In the genomic region with DNA sequence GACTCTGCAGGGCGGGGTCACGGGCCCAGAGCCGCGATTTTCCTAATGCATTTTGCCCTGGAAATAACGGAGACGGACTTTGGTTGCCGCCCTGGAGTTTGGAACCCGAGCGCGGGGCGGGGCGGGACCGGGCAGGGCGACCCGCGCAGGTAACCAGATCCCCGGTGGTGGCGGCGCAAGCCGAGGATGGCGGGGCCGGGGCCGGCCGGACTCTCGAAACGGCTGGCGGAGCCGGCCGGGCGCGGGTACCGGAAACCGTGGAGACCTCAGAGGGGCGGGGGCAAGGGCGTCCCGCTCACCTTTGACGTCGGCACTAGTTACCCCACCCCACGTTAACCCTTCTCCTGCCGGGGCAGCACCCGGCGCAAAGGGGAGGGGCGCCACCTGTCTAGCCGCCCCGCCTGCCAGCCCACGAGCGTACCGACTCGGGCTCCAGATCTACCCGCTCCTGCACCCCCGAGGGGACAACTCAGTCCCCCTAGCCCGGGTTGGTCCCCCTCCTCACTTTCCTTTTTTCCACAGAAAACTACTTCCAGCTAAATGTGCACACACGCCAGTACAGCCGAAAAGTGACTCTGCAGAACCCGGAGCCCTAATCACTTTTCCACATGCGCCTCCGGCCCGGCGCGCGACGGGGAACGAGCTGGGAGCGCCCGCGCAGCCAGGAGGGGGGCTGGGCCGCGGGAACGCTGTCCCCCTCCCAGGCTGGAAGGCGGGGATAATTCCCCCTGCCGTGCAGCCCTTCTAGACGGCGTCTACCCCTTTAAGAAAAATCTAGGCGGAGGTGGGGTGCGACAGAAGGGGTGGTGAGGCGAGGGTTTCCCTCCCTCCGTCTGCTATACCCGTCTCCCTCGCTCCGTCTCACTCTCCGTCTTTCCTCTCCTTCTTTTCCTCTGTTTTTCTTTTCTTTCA, we compare ENCODE assay signal across 8 cellular contexts. TPM values are rescaled to one million over a fixed set of nuclear protein-coding genes. Genes with fewer than 3 reads are reported as not detected.
A peak's percentile ranks its signal among the peaks of the same experiment; 100 is the strongest.
DNase-seq lines count a peak whose midpoint lies in the region; ATAC-seq and TF ChIP-seq lines count a peak whose summit lies in the region.

No MANE protein-coding gene starts in this region.

- peaks cover 40% of the 10 kb centered on the region for H3K4me1 Mint-ChIP-seq in activated T-cell treated with anti-CD3 and anti-CD28 coated beads, Interleukin-2, amount 50 U/mL, for 4 hours (ENCODE audit: low read depth)
- H3K4me1 Mint-ChIP-seq in endothelial cell (ENCODE audit: unreplicated experiment) (peaks cover 34% of the 10 kb centered on the region), naive B cell (peaks cover 28 to 48% (median 42%) of the 10 kb centered on the region in 3 donors)

- H3K36me3 Mint-ChIP-seq in activated T-cell treated with anti-CD3 and anti-CD28 coated beads, Interleukin-2, amount 50 U/mL, for 4 hours (ENCODE audit: insufficient read depth) = no peaks in the 10 kb centered on the region
- H3K36me3 Mint-ChIP-seq in endothelial cell (ENCODE audit: low read depth, unreplicated experiment) (peaks cover 3% of the 10 kb centered on the region), naive B cell (peaks cover 0 to 17% of the 10 kb centered on the region in 2 donors)

- peak overlapping the region; percentile 65 for H3K4me3 Mint-ChIP-seq in activated T-cell treated with anti-CD3 and anti-CD28 coated beads, Interleukin-2, amount 50 U/mL, for 4 hours
- H3K4me3 Mint-ChIP-seq in endothelial cell (ENCODE audit: unreplicated experiment) = peak overlapping the region; percentile 59
- peak overlapping the region; percentile 73 to 87 (median 76) for H3K4me3 Mint-ChIP-seq in naive B cell

- H3K4me1 ChIP-seq in SJSA1 (replicated peaks) = peaks cover 36% of the 10 kb centered on the region

- peak; percentile 3 for DNase-seq in activated T-cell treated with anti-CD3 and anti-CD28 coated beads, Interleukin-2, amount 50 U/mL, for 4 hours
- DNase-seq in activated T-cell treated with anti-CD3 and anti-CD28 coated beads, Interleukin-2, amount 50 U/mL, for 1 hour = no peak
- DNase-seq in SJSA1 (ENCODE audit: low read depth in 1 of 2, low spot score in 2 of 2) = peak in 1 of 2 experiments; percentile 43
- DNase-seq in endothelial cell (ENCODE audit: low spot score) = peak; percentile 16
- no peak for DNase-seq in naive B cell
- DNase-seq in dedifferentiated amniotic fluid mesenchymal stem cell (ENCODE audit: extremely low spot score) = no peak
- no peak for DNase-seq in SHP77 treated with DMSO at 0.1 percent for 48 hours (lab: John Stamatoyannopoulos, UW)

- H3K4me3 ChIP-seq in SJSA1 = peak overlapping the region; percentile 9

- peaks cover 11% of the 10 kb centered on the region for H3K9me3 ChIP-seq in SJSA1 (replicated peaks)

- no peak for TF ChIP-seq CTCF in endothelial cell (IDR thresholded peaks at IDR 0.05; ENCODE audit: unreplicated experiment)

- H3K27me3 Mint-ChIP-seq in activated T-cell treated with anti-CD3 and anti-CD28 coated beads, Interleukin-2, amount 50 U/mL, for 4 hours (ENCODE audit: low read depth) = peaks cover 60% of the 10 kb centered on the region
- peaks cover 45% of the 10 kb centered on the region for H3K27me3 Mint-ChIP-seq in endothelial cell (ENCODE audit: unreplicated experiment)
- H3K27me3 Mint-ChIP-seq in naive B cell = peaks cover 32 to 85% (median 73%) of the 10 kb centered on the region in 3 donors

- H3K9me3 Mint-ChIP-seq in activated T-cell treated with anti-CD3 and anti-CD28 coated beads, Interleukin-2, amount 50 U/mL, for 4 hours = no peaks in the 10 kb centered on the region
- H3K9me3 Mint-ChIP-seq in endothelial cell (ENCODE audit: unreplicated experiment) (peaks cover 5% of the 10 kb centered on the region), naive B cell (peaks cover 0 to 12% (median 7%) of the 10 kb centered on the region in 7 donors)

- H3K27ac ChIP-seq in SJSA1 = no peak overlapping the region

- no peak for ATAC-seq in activated T-cell treated with anti-CD3 and anti-CD28 coated beads, Interleukin-2, amount 50 U/mL, for 4 hours
- ATAC-seq in naive B cell (ENCODE audit: low read depth in 2 of 2) (peak in 1 of 2 donors; percentile 13), HG02884 (IDR thresholded peaks at IDR 0.05; ENCODE audit: unreplicated experiment) (no peak)

- H3K27ac Mint-ChIP-seq in endothelial cell (ENCODE audit: unreplicated experiment) (no peak overlapping the region), naive B cell (peak overlapping the region in 2 of 6 donors; percentile 66 to 97)

- peaks cover 50% of the 10 kb centered on the region for H3K27me3 ChIP-seq in SJSA1 (replicated peaks)

- no peaks in the 10 kb centered on the region for H3K36me3 ChIP-seq in SJSA1

RNA-seq across cellular contexts. Expression of a gene that starts 2.7 kb away (rescaled TPM):
- under 1 TPM in 1 of 3 donors, not detected in 2; 0.16 TPM for total RNA-seq in activated T-cell treated with anti-CD3 and anti-CD28 coated beads, Interleukin-2, amount 50 U/mL, for 4 hours
- total RNA-seq in SJSA1 (2014; rRNA removed; shearing (Covaris generic)) = 0.03 TPM in 1 of 2 replicates, not detected in the other
- 1.2 TPM for total RNA-seq in endothelial cell (ENCODE audit: unreplicated experiment)
- polyA plus RNA-seq in naive B cell (ENCODE audit: low read depth in 6 of 6) = not detected

Comparison
In these comparisons a context has a peak if more than half of its experiments do, and no peak if none do; other contexts are left out.
1. DNase-seq: peak in activated T-cell treated with anti-CD3 and anti-CD28 coated beads, Interleukin-2, amount 50 U/mL, for 4 hours (single experiment) and endothelial cell (single experiment); none in activated T-cell treated with anti-CD3 and anti-CD28 coated beads, Interleukin-2, amount 50 U/mL, for 1 hour (single experiment), naive B cell (single experiment), dedifferentiated amniotic fluid mesenchymal stem cell (single experiment) and SHP77 treated with DMSO at 0.1 percent for 48 hours (single experiment).
2. Peak in every context shown above with its lines, with median percentiles within 50 percentile points of each other: H3K4me3 Mint-ChIP-seq.